8 cellular contexts compared by ENCODE assay signal in genomic region chr15:50908209-50909043, GRCh38. TPM values are rescaled to one million over a fixed set of nuclear protein-coding genes. Genes with fewer than 3 reads are reported as not detected.
DNase-seq lines count a peak whose midpoint lies in the region; ATAC-seq lines count a peak whose summit lies in the region.

AP4E1 (plus strand) TSS chr15:50908683; CDS start chr15:50908779, 96 bp downstream.

- H3K4me1 ChIP-seq in HUES6 (ENCODE audit: control insufficient read depth, insufficient read depth, low read length) (peaks cover 5% of the 10 kb centered on the region; the same call in 1 of the 2 replicates), NT2/D1 (ENCODE audit: insufficient read depth, insufficient read length) (no peaks in the 10 kb centered on the region), endocrine pancreas (ENCODE audit: control insufficient read depth, insufficient read depth, low read length) (no peaks in the 10 kb centered on the region)

- no peaks in the 10 kb centered on the region for H3K9me3 ChIP-seq in HUES6 (ENCODE audit: control insufficient read depth, insufficient read depth, low read depth, low read length)
- no peaks in the 10 kb centered on the region for H3K9me3 ChIP-seq in NT2/D1 (ENCODE audit: insufficient read depth, low read length)
- no peaks in the 10 kb centered on the region for H3K9me3 ChIP-seq in endocrine pancreas (ENCODE audit: control insufficient read depth, low read length)

- H3K4me3 Mint-ChIP-seq in activated CD8-positive, alpha-beta memory T cell treated with anti-CD3 and anti-CD28 coated beads, Interleukin-2, amount 10 ng/mL, durations not matched to agents 7 days and 5 days: peak within 1 kb of the TSS; percentile 91

- peak within 1 kb of the TSS; percentile 88 for H3K4me3 ChIP-seq in HUES6 (ENCODE audit: low read depth, low read length)
- peak within 1 kb of the TSS; percentile 82 for H3K4me3 ChIP-seq in NT2/D1 (ENCODE audit: insufficient read length, low read depth)
- peak within 1 kb of the TSS; percentile 98 for H3K4me3 ChIP-seq in endocrine pancreas (ENCODE audit: control insufficient read depth, insufficient read depth, low read length)

- peak; percentile 93 for DNase-seq in DMS 273 (lab: John Stamatoyannopoulos, UW; ENCODE audit: unreplicated experiment)
- peak; percentile 72 for DNase-seq in NT2/D1 (ENCODE audit: low read depth, low spot score)
- peak; percentile 95 for DNase-seq in activated CD8-positive, alpha-beta memory T cell treated with anti-CD3 and anti-CD28 coated beads, Interleukin-2, amount 10 ng/mL, durations not matched to agents 7 days and 5 days
- peak; percentile 97 for DNase-seq in mesenteric fat pad (ENCODE audit: low spot score)
- peak; percentile 89 for DNase-seq in stimulated activated CD8-positive, alpha-beta memory T cell treated with anti-CD3 and anti-CD28 coated beads, Interleukin-15, amount 100 ng/mL, for 1 hour (ENCODE audit: low read depth)

- H3K27me3 Mint-ChIP-seq in activated CD8-positive, alpha-beta memory T cell treated with anti-CD3 and anti-CD28 coated beads, Interleukin-2, amount 10 ng/mL, durations not matched to agents 7 days and 5 days: no peaks in the 10 kb centered on the region

- H3K9me3 Mint-ChIP-seq in activated CD8-positive, alpha-beta memory T cell treated with anti-CD3 and anti-CD28 coated beads, Interleukin-2, amount 10 ng/mL, durations not matched to agents 7 days and 5 days (ENCODE audit: low read depth): no peaks in the 10 kb centered on the region

- H3K36me3 Mint-ChIP-seq in activated CD8-positive, alpha-beta memory T cell treated with anti-CD3 and anti-CD28 coated beads, Interleukin-2, amount 10 ng/mL, durations not matched to agents 7 days and 5 days: peaks cover 19% of the 10 kb centered on the region

- peak; percentile 51 for ATAC-seq in GM21423 (IDR thresholded peaks at IDR 0.05; ENCODE audit: unreplicated experiment)
- peak; percentile 66 for ATAC-seq in activated CD8-positive, alpha-beta memory T cell treated with anti-CD3 and anti-CD28 coated beads, Interleukin-2, amount 10 ng/mL, durations not matched to agents 7 days and 5 days

- H3K27ac Mint-ChIP-seq in activated CD8-positive, alpha-beta memory T cell treated with anti-CD3 and anti-CD28 coated beads, Interleukin-2, amount 10 ng/mL, durations not matched to agents 7 days and 5 days: peak within 1 kb of the TSS; percentile 99

- peak within 1 kb of the TSS; percentile 78; the same call in 1 of the 2 replicates for H3K27ac ChIP-seq in HUES6 (ENCODE audit: low read depth, low read length)

- H3K27me3 ChIP-seq in HUES6 (ENCODE audit: control insufficient read depth, insufficient read depth, low read length) (peaks cover 5% of the 10 kb centered on the region; the same call in 1 of the 2 replicates), NT2/D1 (ENCODE audit: insufficient read depth, insufficient read length) (peaks cover 6% of the 10 kb centered on the region), endocrine pancreas (ENCODE audit: control insufficient read depth, insufficient read depth, low read length) (no peaks in the 10 kb centered on the region)

- CTCF ChIA-PET in activated CD8-positive, alpha-beta memory T cell treated with anti-CD3 and anti-CD28 coated beads, Interleukin-2, amount 10 ng/mL, durations not matched to agents 7 days and 5 days (lab: Charles Lee): interaction anchor here (0.7 to 4.4 kb wide), 12 partner anchors 11 to 592 kb away, joined by 3 to 29 read pairs (median 4); partner anchors contain the start of gene GABPB1

- H3K36me3 ChIP-seq in HUES6 (ENCODE audit: control insufficient read depth, insufficient read depth, low read length) (peaks cover 15% of the 10 kb centered on the region), NT2/D1 (ENCODE audit: insufficient read depth, insufficient read length, low read length) (peaks cover 11% of the 10 kb centered on the region), endocrine pancreas (ENCODE audit: control insufficient read depth, insufficient read depth, low read length) (no peaks in the 10 kb centered on the region)

- peaks cover 33% of the 10 kb centered on the region for H3K4me1 Mint-ChIP-seq in activated CD8-positive, alpha-beta memory T cell treated with anti-CD3 and anti-CD28 coated beads, Interleukin-2, amount 10 ng/mL, durations not matched to agents 7 days and 5 days

- H3K9ac ChIP-seq in HUES6 (ENCODE audit: low read length) (peak within 1 kb of the TSS; percentile 88), NT2/D1 (ENCODE audit: insufficient read length, low read depth) (peak within 1 kb of the TSS; percentile 87), endocrine pancreas (ENCODE audit: control insufficient read depth, insufficient read depth, low read length) (peak within 1 kb of the TSS; percentile 96)

RNA-seq across cellular contexts. Expression of gene AP4E1, which starts in this region (rescaled TPM):
- total RNA-seq in activated CD8-positive, alpha-beta memory T cell treated with anti-CD3 and anti-CD28 coated beads, Interleukin-2, amount 10 ng/mL, durations not matched to agents 7 days and 5 days: 10 to 100 TPM; 14.7 to 18.4 TPM
- total RNA-seq in mesenteric fat pad: 11.0 TPM

Comparison
In these comparisons a context has a peak if more than half of its experiments do, and no peak if none do; other contexts are left out.
1. Peak in every context shown above with its lines: DNase-seq, ATAC-seq, H3K4me3 ChIP-seq and H3K27ac ChIP-seq.